ENCODE assay signal across 9 cellular contexts in the genomic region with DNA sequence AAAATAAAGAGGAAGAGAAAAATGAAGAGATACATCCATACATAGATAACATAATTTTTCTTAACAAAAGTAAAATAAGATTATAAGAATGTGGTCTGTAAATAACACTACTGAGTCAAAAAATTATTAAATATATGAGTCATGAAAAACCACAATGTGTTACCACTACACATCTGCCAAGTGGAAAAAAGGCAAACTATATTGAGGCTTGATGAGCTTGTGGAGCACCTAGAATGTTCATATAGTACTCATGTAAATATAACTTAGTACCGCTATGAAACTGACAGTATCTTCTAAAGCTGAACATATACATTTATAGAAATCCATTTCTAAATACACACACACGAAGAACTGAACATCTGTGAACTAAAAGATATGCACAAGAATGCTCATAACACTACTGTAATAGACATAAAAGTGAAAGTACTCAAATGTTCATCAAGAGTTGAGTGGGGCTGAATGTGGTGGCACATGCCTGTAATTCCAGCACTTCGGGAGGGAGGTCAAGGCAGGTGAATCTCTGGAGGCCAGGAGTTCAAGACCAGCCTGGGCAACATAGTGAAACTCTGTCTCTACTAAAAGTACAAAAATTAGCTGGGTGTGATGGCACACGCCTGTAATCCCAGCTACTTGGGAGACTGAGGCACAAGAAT. TPM values are rescaled to one million over a fixed set of nuclear protein-coding genes. Genes with fewer than 3 reads are reported as not detected.
DNase-seq lines count a peak whose midpoint lies in the region; ATAC-seq and TF ChIP-seq lines count a peak whose summit lies in the region.
"Had no signal": no experiment of that assay in that cellular context is flagged by ENCODE, and none has a peak within 500 bp of the region (broad histone marks: within the 10 kb centered on the region; RNA-seq: fewer than 3 reads in every experiment).

No MANE protein-coding gene starts in this region.

- no peak overlapping the region for H3K4me3 ChIP-seq in CD8-positive, alpha-beta T cell (ENCODE audit: low read depth, low read length)
- H3K4me3 ChIP-seq: cardiac muscle cell had no signal

- POLR2A ChIA-PET in CD8-positive, alpha-beta T cell (lab: Charles Lee) = interaction anchor here (0.6 to 1.7 kb wide), 4 partner anchors 8 to 24 kb away, joined by 3 to 5 read pairs (median 4); a partner anchor contains a TSS
- POLR2A ChIA-PET in activated CD4-positive, alpha-beta T cell treated with anti-CD3 and anti-CD28 coated beads, Interleukin-2, amount 10 ng/mL, durations not matched to agents 7 days and 5 days (lab: Charles Lee) = no interaction called here

- H3K4me1 ChIP-seq in CD8-positive, alpha-beta T cell (ENCODE audit: insufficient read depth, low read length) = no peaks in the 10 kb centered on the region

- intact Hi-C loops in CD8-positive, alpha-beta T cell (cut with DNase I, micrococcal nuclease) = no loop called here

- in situ Hi-C loops in G401 (cut with HindIII; ENCODE audit: low sequenced_read_pairs) = no loop called here

- DNase-seq in CD8-positive, alpha-beta T cell = no peak
- DNase-seq in activated naive CD8-positive, alpha-beta T cell treated with anti-CD3 and anti-CD28 coated beads, Interleukin-2, amount 50 U/mL, for 24 hours = no peak
- no peak for DNase-seq in COLO829 (ENCODE audit: low spot score)
- DNase-seq in HUDEP-2 (lab: John Stamatoyannopoulos, UW; ENCODE audit: unreplicated experiment in 76 of 76) = no peak
- no peak for DNase-seq in G401 (ENCODE audit: low spot score)
- DNase-seq in activated CD4-positive, alpha-beta T cell treated with anti-CD3 and anti-CD28 coated beads, Interleukin-2, amount 10 ng/mL, durations not matched to agents 7 days and 5 days = no peak

- peaks cover 16% of the 10 kb centered on the region for H3K4me1 Mint-ChIP-seq in CD8-positive, alpha-beta T cell (ENCODE audit: low read depth)
- H3K4me1 Mint-ChIP-seq in activated naive CD8-positive, alpha-beta T cell treated with anti-CD3 and anti-CD28 coated beads, Interleukin-2, amount 50 U/mL, for 24 hours = peaks cover 37% of the 10 kb centered on the region
- peaks cover 25% of the 10 kb centered on the region for H3K4me1 Mint-ChIP-seq in activated CD4-positive, alpha-beta T cell treated with anti-CD3 and anti-CD28 coated beads, Interleukin-2, amount 10 ng/mL, durations not matched to agents 7 days and 5 days

- no peak overlapping the region for H3K27ac Mint-ChIP-seq in CD8-positive, alpha-beta T cell
- H3K27ac Mint-ChIP-seq in activated naive CD8-positive, alpha-beta T cell treated with anti-CD3 and anti-CD28 coated beads, Interleukin-2, amount 50 U/mL, for 24 hours = peak overlapping the region; percentile 82
- no peak overlapping the region for H3K27ac Mint-ChIP-seq in activated CD4-positive, alpha-beta T cell treated with anti-CD3 and anti-CD28 coated beads, Interleukin-2, amount 10 ng/mL, durations not matched to agents 7 days and 5 days

- no peak overlapping the region for H3K4me3 Mint-ChIP-seq in CD8-positive, alpha-beta T cell
- H3K4me3 Mint-ChIP-seq in activated naive CD8-positive, alpha-beta T cell treated with anti-CD3 and anti-CD28 coated beads, Interleukin-2, amount 50 U/mL, for 24 hours = peak overlapping the region; percentile 60
- H3K4me3 Mint-ChIP-seq in activated CD4-positive, alpha-beta T cell treated with anti-CD3 and anti-CD28 coated beads, Interleukin-2, amount 10 ng/mL, durations not matched to agents 7 days and 5 days = no peak overlapping the region

- peaks cover 10% of the 10 kb centered on the region for H3K36me3 Mint-ChIP-seq in CD8-positive, alpha-beta T cell
- peaks cover 14% of the 10 kb centered on the region for H3K36me3 Mint-ChIP-seq in activated naive CD8-positive, alpha-beta T cell treated with anti-CD3 and anti-CD28 coated beads, Interleukin-2, amount 50 U/mL, for 24 hours (ENCODE audit: low read depth)
- H3K36me3 Mint-ChIP-seq in activated CD4-positive, alpha-beta T cell treated with anti-CD3 and anti-CD28 coated beads, Interleukin-2, amount 10 ng/mL, durations not matched to agents 7 days and 5 days (ENCODE audit: low read depth) = peaks cover 51% of the 10 kb centered on the region

- no peaks in the 10 kb centered on the region for H3K9me3 ChIP-seq in CD8-positive, alpha-beta T cell (ENCODE audit: low read length)

- H3K36me3 ChIP-seq in CD8-positive, alpha-beta T cell (ENCODE audit: insufficient read depth, low read length) = no peaks in the 10 kb centered on the region
- H3K36me3 ChIP-seq: cardiac muscle cell had no signal

- no peak overlapping the region for H3K27ac ChIP-seq in CD8-positive, alpha-beta T cell (ENCODE audit: low read depth, low read length)
- H3K27ac ChIP-seq: cardiac muscle cell had no signal

- ATAC-seq in CD8-positive, alpha-beta T cell = peak; percentile 44
- peak; percentile 91 for ATAC-seq in GM19372 (IDR thresholded peaks at IDR 0.05; ENCODE audit: low read depth, unreplicated experiment)
- ATAC-seq in HG03097 (IDR thresholded peaks at IDR 0.05; ENCODE audit: low FRiP score, unreplicated experiment) = peak; percentile 86
- peak; percentile 89 for ATAC-seq in activated naive CD8-positive, alpha-beta T cell treated with anti-CD3 and anti-CD28 coated beads, Interleukin-2, amount 50 U/mL, for 24 hours

- no peak for TF ChIP-seq CTCF in CD8-positive, alpha-beta T cell (IDR thresholded peaks at IDR 0.05)

- H3K27me3 ChIP-seq in CD8-positive, alpha-beta T cell (ENCODE audit: insufficient read depth, low read length) = no peaks in the 10 kb centered on the region
- H3K27me3 ChIP-seq: cardiac muscle cell had no signal

- peaks cover 4% of the 10 kb centered on the region for H3K9me3 Mint-ChIP-seq in CD8-positive, alpha-beta T cell
- peaks cover 22% of the 10 kb centered on the region for H3K9me3 Mint-ChIP-seq in activated naive CD8-positive, alpha-beta T cell treated with anti-CD3 and anti-CD28 coated beads, Interleukin-2, amount 50 U/mL, for 24 hours
- peaks cover 34% of the 10 kb centered on the region for H3K9me3 Mint-ChIP-seq in activated CD4-positive, alpha-beta T cell treated with anti-CD3 and anti-CD28 coated beads, Interleukin-2, amount 10 ng/mL, durations not matched to agents 7 days and 5 days

- CTCF ChIA-PET in CD8-positive, alpha-beta T cell (lab: Charles Lee) = interaction anchor here (1.1 kb wide), 1 partner anchor 317 kb away, joined by 4 read pairs; no protein-coding TSS in a partner anchor
- CTCF ChIA-PET in activated CD4-positive, alpha-beta T cell treated with anti-CD3 and anti-CD28 coated beads, Interleukin-2, amount 10 ng/mL, durations not matched to agents 7 days and 5 days (lab: Charles Lee) = interaction anchor here (1.0 to 1.8 kb wide), 4 partner anchors 10 to 563 kb away, joined by 3 to 5 read pairs (median 4); a partner anchor contains a TSS

- H3K27me3 Mint-ChIP-seq in CD8-positive, alpha-beta T cell (ENCODE audit: low read depth) = no peaks in the 10 kb centered on the region
- no peaks in the 10 kb centered on the region for H3K27me3 Mint-ChIP-seq in activated naive CD8-positive, alpha-beta T cell treated with anti-CD3 and anti-CD28 coated beads, Interleukin-2, amount 50 U/mL, for 24 hours
- peaks cover 7% of the 10 kb centered on the region for H3K27me3 Mint-ChIP-seq in activated CD4-positive, alpha-beta T cell treated with anti-CD3 and anti-CD28 coated beads, Interleukin-2, amount 10 ng/mL, durations not matched to agents 7 days and 5 days

RNA-seq across cellular contexts. Expression of a gene that starts 18.5 kb away (rescaled TPM):
- total RNA-seq in CD8-positive, alpha-beta T cell = 10 to 100 TPM; 18.6 to 21.6 TPM
- not detected in 2 replicates for total RNA-seq in G401 (2014; rRNA removed; shearing (Covaris generic))
- 10 to 100 TPM; 39.2 to 39.7 TPM for total RNA-seq in activated CD4-positive, alpha-beta T cell treated with anti-CD3 and anti-CD28 coated beads, Interleukin-2, amount 10 ng/mL, durations not matched to agents 7 days and 5 days

RNA-seq across cellular contexts. Expression of a gene that starts 23.8 kb away (rescaled TPM):
- total RNA-seq in CD8-positive, alpha-beta T cell = 10 to 100 TPM; 20.8 to 25.9 TPM
- total RNA-seq in G401 (2014; rRNA removed; shearing (Covaris generic)) = not detected in 2 replicates
- 100 to 1,000 TPM; 272 to 292 TPM for total RNA-seq in activated CD4-positive, alpha-beta T cell treated with anti-CD3 and anti-CD28 coated beads, Interleukin-2, amount 10 ng/mL, durations not matched to agents 7 days and 5 days

RNA-seq across cellular contexts. Expression of a gene that starts 48.8 kb away (rescaled TPM):
- 10 to 100 TPM; 12.4 to 13.9 TPM for total RNA-seq in CD8-positive, alpha-beta T cell
- total RNA-seq in G401 (2014; rRNA removed; shearing (Covaris generic)) = 49.2 and 82.6 TPM in 2 replicates
- total RNA-seq in activated CD4-positive, alpha-beta T cell treated with anti-CD3 and anti-CD28 coated beads, Interleukin-2, amount 10 ng/mL, durations not matched to agents 7 days and 5 days = 10 to 100 TPM; 31.4 to 36.2 TPM

RNA-seq across cellular contexts. Expression of a gene that starts 48.8 kb away (rescaled TPM):
- 10 to 100 TPM; 23.1 to 24.7 TPM for total RNA-seq in CD8-positive, alpha-beta T cell
- 7.2 and 13.6 TPM in 2 replicates for total RNA-seq in G401 (2014; rRNA removed; shearing (Covaris generic))
- total RNA-seq in activated CD4-positive, alpha-beta T cell treated with anti-CD3 and anti-CD28 coated beads, Interleukin-2, amount 10 ng/mL, durations not matched to agents 7 days and 5 days = 10 to 100 TPM; 20.0 to 22.5 TPM

Comparison
In these comparisons a context has a peak if more than half of its experiments do, and no peak if none do; other contexts are left out.
1. RNA of a gene that starts 18.5 kb away (total RNA-seq): 39.2 to 39.7 TPM in activated CD4-positive, alpha-beta T cell treated with anti-CD3 and anti-CD28 coated beads, Interleukin-2, amount 10 ng/mL, durations not matched to agents 7 days and 5 days and 18.6 to 21.6 TPM in CD8-positive, alpha-beta T cell; not detected in G401; every median in the first group is over 10 times any median in the second.
2. RNA of a gene that starts 23.8 kb away (total RNA-seq): 272 to 292 TPM in activated CD4-positive, alpha-beta T cell treated with anti-CD3 and anti-CD28 coated beads, Interleukin-2, amount 10 ng/mL, durations not matched to agents 7 days and 5 days and 20.8 to 25.9 TPM in CD8-positive, alpha-beta T cell; not detected in G401; every median in the first group is over 10 times any median in the second.
3. Peak in every context shown above with its lines, with median percentiles within 50 percentile points of each other: ATAC-seq.